In the genomic region with DNA sequence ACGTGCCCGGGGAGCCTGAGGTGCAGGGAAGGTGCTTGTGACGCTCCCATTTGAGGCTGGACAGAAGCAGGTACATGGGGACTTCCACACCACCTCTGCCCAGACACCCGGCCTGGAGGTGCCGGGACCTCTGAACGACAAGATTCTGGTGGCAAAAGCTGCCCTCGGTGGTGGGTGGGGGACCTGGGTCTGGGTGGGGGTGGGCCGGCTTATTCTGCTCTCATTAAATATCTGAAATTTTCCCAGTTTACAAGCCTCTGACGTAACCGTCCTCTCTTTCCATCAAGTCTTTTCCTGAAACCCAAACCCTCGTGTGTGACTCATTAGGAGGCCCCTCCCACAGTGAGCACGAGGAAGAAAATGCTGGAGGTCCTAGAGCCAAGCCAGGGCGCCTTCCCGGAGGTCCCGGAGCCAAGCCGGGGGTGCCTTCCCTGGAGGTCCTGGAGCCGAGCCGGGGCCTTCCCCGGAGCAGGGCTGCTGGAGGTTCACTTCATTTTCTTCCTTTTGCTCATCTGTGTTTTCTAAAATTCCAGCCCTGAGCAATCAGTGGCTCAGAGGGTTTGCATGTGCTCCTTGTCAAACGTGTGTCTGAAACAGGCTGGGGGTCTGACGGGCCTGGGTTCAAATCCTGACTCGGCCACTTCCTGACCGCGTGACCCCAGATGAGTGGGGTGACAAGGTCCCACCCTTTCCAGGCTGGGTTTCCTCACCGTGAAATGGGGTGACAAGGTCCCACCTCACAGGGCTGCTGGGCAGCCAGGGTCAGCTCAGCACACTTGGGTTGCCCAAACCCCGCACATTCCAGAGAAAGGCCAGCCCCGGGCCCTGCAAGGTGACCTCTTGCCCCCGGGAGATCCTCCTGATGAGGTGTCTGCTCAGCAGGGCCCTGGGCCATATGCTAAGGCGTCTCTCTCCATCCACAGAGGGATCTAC, we compare ENCODE assay signal across 1 cellular context.
TF ChIP-seq lines count a peak whose summit lies in the region.

No MANE protein-coding gene starts in this region.

TF ChIP-seq in SK-N-SH, 30 proteins besides CTCF, POLR2A, EP300 and RAD21:
- TF ChIP-seq SMC3 (IDR thresholded peaks at IDR 0.05; ENCODE audit: low read depth, low read length) (no peak), ELF1 (IDR thresholded peaks at IDR 0.05) (no peak), POLR2AphosphoS5 (IDR thresholded peaks at IDR 0.05; ENCODE audit: low read depth, low read length) (no peak), TCF12 (IDR thresholded peaks at IDR 0.05) (no peak), FOSL2 (IDR thresholded peaks at IDR 0.05; ENCODE audit: borderline replicate concordance, low read depth) (peak; percentile 62; the same call in 1 of the 2 replicates), GABPA (IDR thresholded peaks at IDR 0.05; ENCODE audit: low read depth) (no peak), RXRA (IDR thresholded peaks at IDR 0.05; ENCODE audit: borderline replicate concordance, low read depth) (no peak), TEAD4 (IDR thresholded peaks at IDR 0.05; ENCODE audit: borderline replicate concordance, insufficient read depth) (no peak), YY1 (IDR thresholded peaks at IDR 0.05; ENCODE audit: low read depth) (no peak), FOXM1 (IDR thresholded peaks at IDR 0.05; ENCODE audit: low read depth) (no peak)
- TF ChIP-seq, protein P1, sequence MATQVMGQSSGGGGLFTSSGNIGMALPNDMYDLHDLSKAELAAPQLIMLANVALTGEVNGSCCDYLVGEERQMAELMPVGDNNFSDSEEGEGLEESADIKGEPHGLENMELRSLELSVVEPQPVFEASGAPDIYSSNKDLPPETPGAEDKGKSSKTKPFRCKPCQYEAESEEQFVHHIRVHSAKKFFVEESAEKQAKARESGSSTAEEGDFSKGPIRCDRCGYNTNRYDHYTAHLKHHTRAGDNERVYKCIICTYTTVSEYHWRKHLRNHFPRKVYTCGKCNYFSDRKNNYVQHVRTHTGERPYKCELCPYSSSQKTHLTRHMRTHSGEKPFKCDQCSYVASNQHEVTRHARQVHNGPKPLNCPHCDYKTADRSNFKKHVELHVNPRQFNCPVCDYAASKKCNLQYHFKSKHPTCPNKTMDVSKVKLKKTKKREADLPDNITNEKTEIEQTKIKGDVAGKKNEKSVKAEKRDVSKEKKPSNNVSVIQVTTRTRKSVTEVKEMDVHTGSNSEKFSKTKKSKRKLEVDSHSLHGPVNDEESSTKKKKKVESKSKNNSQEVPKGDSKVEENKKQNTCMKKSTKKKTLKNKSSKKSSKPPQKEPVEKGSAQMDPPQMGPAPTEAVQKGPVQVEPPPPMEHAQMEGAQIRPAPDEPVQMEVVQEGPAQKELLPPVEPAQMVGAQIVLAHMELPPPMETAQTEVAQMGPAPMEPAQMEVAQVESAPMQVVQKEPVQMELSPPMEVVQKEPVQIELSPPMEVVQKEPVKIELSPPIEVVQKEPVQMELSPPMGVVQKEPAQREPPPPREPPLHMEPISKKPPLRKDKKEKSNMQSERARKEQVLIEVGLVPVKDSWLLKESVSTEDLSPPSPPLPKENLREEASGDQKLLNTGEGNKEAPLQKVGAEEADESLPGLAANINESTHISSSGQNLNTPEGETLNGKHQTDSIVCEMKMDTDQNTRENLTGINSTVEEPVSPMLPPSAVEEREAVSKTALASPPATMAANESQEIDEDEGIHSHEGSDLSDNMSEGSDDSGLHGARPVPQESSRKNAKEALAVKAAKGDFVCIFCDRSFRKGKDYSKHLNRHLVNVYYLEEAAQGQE (IDR thresholded peaks at IDR 0.05; ENCODE audit: low read depth, low read length): no peak
- TF ChIP-seq, protein P2, sequence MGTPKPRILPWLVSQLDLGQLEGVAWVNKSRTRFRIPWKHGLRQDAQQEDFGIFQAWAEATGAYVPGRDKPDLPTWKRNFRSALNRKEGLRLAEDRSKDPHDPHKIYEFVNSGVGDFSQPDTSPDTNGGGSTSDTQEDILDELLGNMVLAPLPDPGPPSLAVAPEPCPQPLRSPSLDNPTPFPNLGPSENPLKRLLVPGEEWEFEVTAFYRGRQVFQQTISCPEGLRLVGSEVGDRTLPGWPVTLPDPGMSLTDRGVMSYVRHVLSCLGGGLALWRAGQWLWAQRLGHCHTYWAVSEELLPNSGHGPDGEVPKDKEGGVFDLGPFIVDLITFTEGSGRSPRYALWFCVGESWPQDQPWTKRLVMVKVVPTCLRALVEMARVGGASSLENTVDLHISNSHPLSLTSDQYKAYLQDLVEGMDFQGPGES (IDR thresholded peaks at IDR 0.05; ENCODE audit: low read depth, low read length): no peak
- TF ChIP-seq, protein P3, sequence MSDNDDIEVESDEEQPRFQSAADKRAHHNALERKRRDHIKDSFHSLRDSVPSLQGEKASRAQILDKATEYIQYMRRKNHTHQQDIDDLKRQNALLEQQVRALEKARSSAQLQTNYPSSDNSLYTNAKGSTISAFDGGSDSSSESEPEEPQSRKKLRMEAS (IDR thresholded peaks at IDR 0.05; ENCODE audit: low read depth): peak; percentile 61; the same call in 1 of the 2 replicates
